In genomic region chrX:138845791-138846190, GRCh38 we compare ENCODE assay signal across 21 cellular contexts.
DNase-seq lines count a peak whose midpoint lies in the region; FAIRE-seq and TF ChIP-seq lines count a peak whose summit lies in the region.
"Had no signal": no experiment of that assay in that cellular context is flagged by ENCODE, and none has a peak within 500 bp of the region (broad histone marks: within the 10 kb centered on the region; RNA-seq: fewer than 3 reads in every experiment).

No MANE protein-coding gene starts in this region.

- no peaks in the 10 kb centered on the region for H3K27me3 ChIP-seq in effector memory CD4-positive, alpha-beta T cell (replicated peaks; ENCODE audit: control insufficient read depth, insufficient read depth, low read length, poor library complexity, severe bottlenecking)

- FAIRE-seq in frontal cortex (lab: Jason Lieb, UNC) = no peak
- FAIRE-seq: A549, GM12878, GM19239 had no signal

- TF ChIP-seq CTCF in neural crest cell (conservative IDR thresholded peaks at IDR 0.05) = no peak

- no peaks in the 10 kb centered on the region for H3K4me1 ChIP-seq in effector memory CD4-positive, alpha-beta T cell (ENCODE audit: control insufficient read depth, insufficient read depth, low read length, poor library complexity, severe bottlenecking)
- H3K4me1 ChIP-seq: A549; BLaER1 treated with 17β-estradiol and CSF1 and Interleukin-3, amounts not matched to agents 10 nM and 100 nM had no signal

- DNase-seq in NCI-H82 (lab: John Stamatoyannopoulos, UW) (peak; percentile 57), NCI-H82 treated with DMSO at 0.1 percent for 48 hours (lab: John Stamatoyannopoulos, UW; ENCODE audit: unreplicated experiment) (no peak), SK-MEL-5 (ENCODE audit: low read depth, low spot score) (peak; percentile 72), neural crest cell (ENCODE audit: low read depth, low spot score) (peak; percentile 9), islet precursor cell (no peak), frontal cortex (ENCODE audit: low spot score in 2 of 2) (no peak)
- no peak for DNase-seq in effector memory CD4-positive, alpha-beta T cell
- DNase-seq: CD8-positive, alpha-beta T cell; COR-L47; DMS 273 treated with DMSO at 0.1 percent for 48 hours; DMS53; DND-41; EL; GM23248; HCEC 1CT had no signal

- peak overlapping the region; percentile 98 for H3K27ac Mint-ChIP-seq in neural crest cell (ENCODE audit: unreplicated experiment)
- H3K27ac Mint-ChIP-seq: CD8-positive, alpha-beta T cell had no signal

- H3K36me3 Mint-ChIP-seq in neural crest cell (ENCODE audit: low read depth) = peaks cover 3% of the 10 kb centered on the region
- H3K36me3 Mint-ChIP-seq: CD8-positive, alpha-beta T cell had no signal

- in situ Hi-C loops in SK-MEL-5 (cut with HindIII; ENCODE audit: low pct_unique_long_range_greater_than_20kb, low sequenced_read_pairs) = no loop called here

- no peaks in the 10 kb centered on the region for H3K36me3 ChIP-seq in effector memory CD4-positive, alpha-beta T cell (ENCODE audit: control insufficient read depth, insufficient read depth, low read length)
- H3K36me3 ChIP-seq: BLaER1 treated with 17β-estradiol and CSF1 and Interleukin-3, amounts not matched to agents 10 nM and 100 nM had no signal

- peak overlapping the region; percentile 60 for H3K4me3 Mint-ChIP-seq in neural crest cell
- H3K4me3 Mint-ChIP-seq: CD8-positive, alpha-beta T cell had no signal

- no peaks in the 10 kb centered on the region for H3K27me3 Mint-ChIP-seq in neural crest cell (ENCODE audit: low read depth)

- H3K4me1 Mint-ChIP-seq in neural crest cell = peaks cover 57% of the 10 kb centered on the region

- no peak overlapping the region for H3K27ac ChIP-seq in effector memory CD4-positive, alpha-beta T cell (ENCODE audit: insufficient read depth, low read length, poor library complexity, severe bottlenecking)
- H3K27ac ChIP-seq: 22Rv1; A549; BLaER1 treated with 17β-estradiol and CSF1 and Interleukin-3, amounts not matched to agents 10 nM and 100 nM; GM23248; HL-60 had no signal

- no peaks in the 10 kb centered on the region for H3K9me3 ChIP-seq in effector memory CD4-positive, alpha-beta T cell (ENCODE audit: control insufficient read depth, low read length)
- H3K9me3 ChIP-seq: A549 had no signal

- no peaks in the 10 kb centered on the region for H3K9me3 Mint-ChIP-seq in neural crest cell
- H3K9me3 Mint-ChIP-seq: CD8-positive, alpha-beta T cell had no signal

- H3K4me3 ChIP-seq in effector memory CD4-positive, alpha-beta T cell (ENCODE audit: insufficient read depth, low read depth, low read length, poor library complexity, severe bottlenecking) = no peak overlapping the region
- H3K4me3 ChIP-seq: A549; BLaER1 treated with 17β-estradiol and CSF1 and Interleukin-3, amounts not matched to agents 10 nM and 100 nM; GM12878; GM23248 had no signal

Comparison
In these comparisons a context has a peak if more than half of its experiments do, and no peak if none do; other contexts are left out.
1. DNase-seq: peak in NCI-H82 (single experiment), SK-MEL-5 (single experiment) and neural crest cell (single experiment); none in NCI-H82 treated with DMSO at 0.1 percent for 48 hours (single experiment), effector memory CD4-positive, alpha-beta T cell (0 of 3), islet precursor cell (single experiment) and frontal cortex (0 of 2).